ENCODE assay signal across 17 cellular contexts in genomic region chr15:41922353-41922752, GRCh38. TPM values are rescaled to one million over a fixed set of nuclear protein-coding genes. Genes with fewer than 3 reads are reported as not detected.
DNase-seq lines count a peak whose midpoint lies in the region; ATAC-seq and TF ChIP-seq lines count a peak whose summit lies in the region.
"Had no signal": no experiment of that assay in that cellular context is flagged by ENCODE, and none has a peak within 500 bp of the region (broad histone marks: within the 10 kb centered on the region; RNA-seq: fewer than 3 reads in every experiment).

No MANE protein-coding gene starts in this region.

- intact Hi-C loops in left ventricle myocardium inferior (cut with micrococcal nuclease) = no loop called here
- intact Hi-C loops in Right ventricle myocardium superior (cut with DNase I) = no loop called here
- intact Hi-C loops in dendritic cell treated with granulocyte-macrophage colony-stimulating factor and Interleukin-4, amounts not matched to agents 40 ng/mL and 50 ng/mL, for 4 days (cut with micrococcal nuclease) = no loop called here
- intact Hi-C loops in upper lobe of right lung (cut with DNase I) = no loop called here

- no peaks in the 10 kb centered on the region for H3K9me3 Mint-ChIP-seq in dendritic cell treated with granulocyte-macrophage colony-stimulating factor and Interleukin-4, amounts not matched to agents 40 ng/mL and 50 ng/mL, for 4 days
- no peaks in the 10 kb centered on the region for H3K9me3 Mint-ChIP-seq in memory B cell
- H3K9me3 Mint-ChIP-seq: CD4-positive, alpha-beta memory T cell; H9 had no signal

- no peak overlapping the region for H3K4me3 Mint-ChIP-seq in dendritic cell treated with granulocyte-macrophage colony-stimulating factor and Interleukin-4, amounts not matched to agents 40 ng/mL and 50 ng/mL, for 4 days
- H3K4me3 Mint-ChIP-seq in memory B cell = no peak overlapping the region
- H3K4me3 Mint-ChIP-seq: CD4-positive, alpha-beta memory T cell; H9 had no signal

- H3K27me3 ChIP-seq in left ventricle myocardium inferior (ENCODE audit: low read depth) (no peaks in the 10 kb centered on the region), upper lobe of right lung (no peaks in the 10 kb centered on the region)
- H3K27me3 ChIP-seq: SJCRH30 had no signal

- H3K27ac ChIP-seq in left ventricle myocardium inferior (replicated peaks) (peak overlapping the region; percentile 89), upper lobe of right lung (no peak overlapping the region)
- H3K27ac ChIP-seq: SJCRH30 had no signal

- peaks cover 100% of the 10 kb centered on the region for H3K4me1 ChIP-seq in left ventricle myocardium inferior
- H3K4me1 ChIP-seq in upper lobe of right lung = peaks cover 63% of the 10 kb centered on the region

- H3K27ac Mint-ChIP-seq in dendritic cell treated with granulocyte-macrophage colony-stimulating factor and Interleukin-4, amounts not matched to agents 40 ng/mL and 50 ng/mL, for 4 days = peak overlapping the region; percentile 94
- peak overlapping the region; percentile 60 for H3K27ac Mint-ChIP-seq in memory B cell

- H3K36me3 ChIP-seq in left ventricle myocardium inferior = peaks cover 18% of the 10 kb centered on the region
- peaks cover 28% of the 10 kb centered on the region for H3K36me3 ChIP-seq in upper lobe of right lung

- no peaks in the 10 kb centered on the region for H3K9me3 ChIP-seq in left ventricle myocardium inferior (replicated peaks)
- no peaks in the 10 kb centered on the region for H3K9me3 ChIP-seq in upper lobe of right lung
- H3K9me3 ChIP-seq: SJCRH30 had no signal

- peaks cover 96% of the 10 kb centered on the region for H3K36me3 Mint-ChIP-seq in dendritic cell treated with granulocyte-macrophage colony-stimulating factor and Interleukin-4, amounts not matched to agents 40 ng/mL and 50 ng/mL, for 4 days (ENCODE audit: low read depth)
- H3K36me3 Mint-ChIP-seq in memory B cell = peaks cover 5% of the 10 kb centered on the region

- no peak for ATAC-seq in Right ventricle myocardium superior (ENCODE audit: poor library complexity)
- ATAC-seq in memory B cell (ENCODE audit: low read depth) = no peak
- no peak for ATAC-seq in upper lobe of right lung
- no peak for ATAC-seq in GM18861 (IDR thresholded peaks at IDR 0.05; ENCODE audit: unreplicated experiment)

- no peaks in the 10 kb centered on the region for H3K27me3 Mint-ChIP-seq in dendritic cell treated with granulocyte-macrophage colony-stimulating factor and Interleukin-4, amounts not matched to agents 40 ng/mL and 50 ng/mL, for 4 days
- H3K27me3 Mint-ChIP-seq in memory B cell = no peaks in the 10 kb centered on the region
- H3K27me3 Mint-ChIP-seq: CD4-positive, alpha-beta memory T cell had no signal

- DNase-seq in left ventricle myocardium inferior (no peak), Right ventricle myocardium superior (no peak), memory B cell (ENCODE audit: low spot score in 2 of 2) (no peak), upper lobe of right lung (peak; percentile 32), GOT3 (lab: John Stamatoyannopoulos, UW) (no peak), GM19238 (ENCODE audit: insufficient read length, low spot score) (no peak)
- DNase-seq: CD4-positive, alpha-beta memory T cell; GF-D8; H9; IMR-90; NCI-H1417; NCI-H1930; NCI-H2171; NCI-H510A; SJCRH30 had no signal

- TF ChIP-seq CTCF in left ventricle myocardium inferior (IDR thresholded peaks at IDR 0.05; ENCODE audit: borderline replicate concordance) (no peak), upper lobe of right lung (IDR thresholded peaks at IDR 0.05) (no peak)

- H3K4me3 ChIP-seq in left ventricle myocardium inferior = peak overlapping the region; percentile 3
- no peak overlapping the region for H3K4me3 ChIP-seq in upper lobe of right lung
- H3K4me3 ChIP-seq: SJCRH30 had no signal

- H3K4me1 Mint-ChIP-seq in dendritic cell treated with granulocyte-macrophage colony-stimulating factor and Interleukin-4, amounts not matched to agents 40 ng/mL and 50 ng/mL, for 4 days (ENCODE audit: low read depth) = peaks cover 89% of the 10 kb centered on the region
- H3K4me1 Mint-ChIP-seq in memory B cell = peaks cover 15% of the 10 kb centered on the region

RNA-seq across cellular contexts. Expression of gene SPTBN5, which starts 28.5 kb away (rescaled TPM):
- total RNA-seq in left ventricle myocardium inferior (2.7 TPM), Right ventricle myocardium superior (3.4 TPM), upper lobe of right lung (1.9 TPM)

RNA-seq across cellular contexts. Expression of gene EHD4, which starts 50.0 kb away (rescaled TPM):
- 46.4 TPM for total RNA-seq in left ventricle myocardium inferior
- 47.2 TPM for total RNA-seq in Right ventricle myocardium superior
- total RNA-seq in upper lobe of right lung = 39.5 TPM
